ENCODE assay signal across 8 cellular contexts in genomic region chr2:10434885-10435419, GRCh38. TPM values are rescaled to one million over a fixed set of nuclear protein-coding genes. Genes with fewer than 3 reads are reported as not detected.
A peak's percentile ranks its signal among the peaks of the same experiment; 100 is the strongest.
DNase-seq lines count a peak whose midpoint lies in the region; ATAC-seq and TF ChIP-seq lines count a peak whose summit lies in the region.

No MANE protein-coding gene starts in this region.

- intact Hi-C loops in esophagus muscularis mucosa (cut with DNase I), result loop anchor here (2.0 to 5.0 kb wide), 2 partner anchors 310 to 363 kb away; no protein-coding TSS in a partner anchor

- TF ChIP-seq POLR2A in esophagus muscularis mucosa (IDR thresholded peaks at IDR 0.05; ENCODE audit: low read depth), result no peak

- TF ChIP-seq RAD21 in neural cell (conservative IDR thresholded peaks at IDR 0.05), result peak; percentile 98

- H3K9me3 ChIP-seq in esophagus muscularis mucosa (no peaks in the 10 kb centered on the region), neural cell (ENCODE audit: low read length) (no peaks in the 10 kb centered on the region)

- H3K36me3 ChIP-seq in esophagus muscularis mucosa (peaks cover 0 to 11% (median 8%) of the 10 kb centered on the region in 4 donors), neural cell (ENCODE audit: insufficient read depth, low read length) (no peaks in the 10 kb centered on the region)

- no peaks in the 10 kb centered on the region for H3F3A ChIP-seq in neural cell (ENCODE audit: insufficient read depth, low read length, poor library complexity, severe bottlenecking)

- H3K27me3 ChIP-seq in esophagus muscularis mucosa, result peaks cover 0 to 30% (median 4%) of the 10 kb centered on the region in 4 donors
- peaks cover 6% of the 10 kb centered on the region for H3K27me3 ChIP-seq in neural cell (ENCODE audit: insufficient read depth, low read depth, low read length)

- H3K79me2 ChIP-seq in neural cell (replicated peaks; ENCODE audit: insufficient read depth, low read length), result no peaks in the 10 kb centered on the region

- no peaks in the 10 kb centered on the region for H3K9me2 ChIP-seq in neural cell (ENCODE audit: insufficient read depth, low read length)

- DNase-seq in HUDEP-2 (lab: John Stamatoyannopoulos, UW; ENCODE audit: unreplicated experiment in 76 of 76) (peak in 74 of 76 experiments; percentile 18 to 92 (median 78)), OCI-M1 (lab: John Stamatoyannopoulos, UW) (peak; percentile 93), activated T-cell treated with anti-CD3 and anti-CD28 coated beads for 24 hours (ENCODE audit: low read depth) (peak; percentile 72), esophagus muscularis mucosa (ENCODE audit: extremely low spot score) (no peak), substantia nigra (lab: John Stamatoyannopoulos, UW) (peak in 45 of 49 donors; percentile 8 to 78 (median 51))

- H3K27ac ChIP-seq in C4-2B, result no peak overlapping the region
- H3K27ac ChIP-seq in esophagus muscularis mucosa (replicated peaks in 1 of 4), result no peak overlapping the region
- H3K27ac ChIP-seq in neural cell (ENCODE audit: low read length), result no peak overlapping the region
- no peak overlapping the region for H3K27ac ChIP-seq in substantia nigra (ENCODE audit: low read depth, low read length, poor library complexity, severe bottlenecking)

- no peak overlapping the region for H2AFZ ChIP-seq in neural cell (ENCODE audit: low read depth, low read length)

- H3K4me3 ChIP-seq in esophagus muscularis mucosa (no peak overlapping the region), neural cell (ENCODE audit: low read length) (no peak overlapping the region)

- H3K4me1 ChIP-seq in esophagus muscularis mucosa, result peaks cover 12 to 33% (median 28%) of the 10 kb centered on the region in 4 donors

- no peak overlapping the region for H3K9ac ChIP-seq in neural cell (ENCODE audit: low read length)

- TF ChIP-seq EP300 in esophagus muscularis mucosa (IDR thresholded peaks at IDR 0.05), result no peak
- TF ChIP-seq EP300 in neural cell (conservative IDR thresholded peaks at IDR 0.05; ENCODE audit: poor library complexity, severe bottlenecking), result no peak

- no peaks in the 10 kb centered on the region for H4K20me1 ChIP-seq in neural cell (ENCODE audit: insufficient read depth)

- 14% methylated on average over 15 of the region's 19 CpGs for WGBS in esophagus muscularis mucosa

- no peak overlapping the region for H3K4me2 ChIP-seq in neural cell (ENCODE audit: low read length)

- TF ChIP-seq CTCF in C4-2B (conservative IDR thresholded peaks at IDR 0.05) (peak; percentile 93), esophagus muscularis mucosa (IDR thresholded peaks at IDR 0.05) (peak in 2 of 3 experiments; percentile 94), neural cell (IDR thresholded peaks at IDR 0.05; ENCODE audit: poor library complexity, severe bottlenecking) (peak; percentile 96)

- ATAC-seq in GM19372 (IDR thresholded peaks at IDR 0.05; ENCODE audit: low read depth, unreplicated experiment), result peak; percentile 82

TF ChIP-seq in neural cell, 6 proteins besides CTCF, POLR2A, EP300 and RAD21:
- no peak for TF ChIP-seq MXI1 (conservative IDR thresholded peaks at IDR 0.05; ENCODE audit: poor library complexity, severe bottlenecking)
- TF ChIP-seq REST (IDR thresholded peaks at IDR 0.05; ENCODE audit: borderline replicate concordance), result no peak
- TF ChIP-seq EZH2 (IDR thresholded peaks at IDR 0.05; ENCODE audit: borderline replicate concordance, insufficient read depth, low read length, poor library complexity, severe bottlenecking), result no peak
- peak; percentile 98 for TF ChIP-seq SMC3 (conservative IDR thresholded peaks at IDR 0.05; ENCODE audit: poor library complexity)

RNA-seq across cellular contexts. Expression of gene ODC1, which starts 13.2 kb away (rescaled TPM):
- total RNA-seq in esophagus muscularis mucosa, result 100 to 1,000 TPM; 105 to 142 (median 121) TPM
- 1,046 and 1,107 TPM in 2 replicates for polyA plus RNA-seq in neural cell
- 916 and 1,013 TPM in 2 replicates for polyA minus RNA-seq in neural cell
